24 cellular contexts compared by ENCODE assay signal in the genomic region with DNA sequence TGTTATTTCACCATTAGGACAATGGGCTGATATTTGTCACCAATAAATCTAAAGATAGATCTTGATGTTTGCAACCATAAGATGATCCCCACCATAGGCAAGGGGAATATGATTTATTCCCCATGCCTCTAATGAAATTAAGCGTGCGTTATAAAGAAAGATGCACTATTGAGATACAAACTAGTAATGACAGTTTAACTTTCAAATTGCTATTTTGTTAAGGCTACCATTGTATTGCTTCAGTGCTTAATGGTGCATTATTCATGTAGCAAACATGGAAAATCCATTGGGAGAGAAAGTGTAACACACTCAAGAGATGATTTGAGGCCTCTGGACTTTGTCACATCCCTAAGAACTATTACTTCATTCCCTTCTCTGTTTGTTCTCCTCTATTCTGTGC.
"Had no signal": no experiment of that assay in that cellular context is flagged by ENCODE, and none has a peak within 500 bp of the region (broad histone marks: within the 10 kb centered on the region; RNA-seq: fewer than 3 reads in every experiment).

No MANE protein-coding gene starts in this region.

- H3K79me2 ChIP-seq: hepatocyte had no signal

- ATAC-seq: effector memory CD8-positive, alpha-beta T cell; esophagus mucosa; foreskin keratinocyte; gastrocnemius medialis; gastroesophageal sphincter; heart left ventricle; heart right ventricle had no signal

- H2AFZ ChIP-seq: hepatocyte had no signal

- DNase-seq: colonic mucosa; cortex of kidney; dermis blood vessel endothelial cell; dorsolateral prefrontal cortex; effector CD4-positive, alpha-beta T cell; effector CD8-positive, alpha-beta T cell; effector memory CD4-positive, alpha-beta T cell; effector memory CD8-positive, alpha-beta T cell; endodermal cell; erythroblast; esophagus squamous epithelium; foreskin fibroblast; foreskin keratinocyte; foreskin melanocyte; gastrocnemius medialis; glutamatergic neuron; heart left ventricle; heart right ventricle had no signal

- H3K27me3 ChIP-seq: colonic mucosa, esophagus muscularis mucosa, gastrocnemius medialis, hepatocyte had no signal

- H3K9me3 ChIP-seq: colonic mucosa, esophagus muscularis mucosa, esophagus squamous epithelium, gastrocnemius medialis, gastroesophageal sphincter, heart left ventricle, heart right ventricle had no signal

- H3K4me3 ChIP-seq: colonic mucosa, coronary artery, dorsolateral prefrontal cortex, esophagus muscularis mucosa, esophagus squamous epithelium, gastrocnemius medialis, gastroesophageal sphincter, heart left ventricle, heart right ventricle, hepatocyte had no signal

- H3K4me2 ChIP-seq: hepatocyte had no signal

- H3K27ac ChIP-seq: colonic mucosa, coronary artery, dorsolateral prefrontal cortex, epithelial cell of prostate, esophagus muscularis mucosa, esophagus squamous epithelium, foreskin keratinocyte, gastrocnemius medialis, gastroesophageal sphincter, heart left ventricle, heart right ventricle, hepatocyte had no signal

- H3K36me3 ChIP-seq: colonic mucosa, esophagus muscularis mucosa, esophagus squamous epithelium, gastrocnemius medialis, gastroesophageal sphincter, heart left ventricle, heart right ventricle had no signal

- H3K4me1 ChIP-seq: colonic mucosa, foreskin keratinocyte, gastrocnemius medialis, gastroesophageal sphincter, heart left ventricle, heart right ventricle had no signal
